ENCODE assay signal across 7 cellular contexts in genomic region chr14:104826197-104826857, GRCh38. TPM values are rescaled to one million over a fixed set of nuclear protein-coding genes. Genes with fewer than 3 reads are reported as not detected.
A peak's percentile ranks its signal among the peaks of the same experiment; 100 is the strongest.
DNase-seq lines count a peak whose midpoint lies in the region; ATAC-seq, FAIRE-seq and TF ChIP-seq lines count a peak whose summit lies in the region.

No MANE protein-coding gene starts in this region.

- no peak for TF ChIP-seq POLR2A in GM12892 (IDR thresholded peaks at IDR 0.05; ENCODE audit: low read depth, low read length)

- peak; percentile 93 for FAIRE-seq in GM12892 (lab: Jason Lieb, UNC)

- DNase-seq in GM12892 (ENCODE audit: insufficient read length) (peak; percentile 97), NCI-H226 (peak; percentile 66), kidney epithelial cell (ENCODE audit: low read depth) (no peak)
- DNase-seq in activated CD4-positive, CD25-positive, alpha-beta regulatory T cell treated with anti-CD3 and anti-CD28 coated beads, Interleukin-2, amount 50 U/mL, for 16 hours (ENCODE audit: low read depth, low spot score): peak; percentile 94
- peak; percentile 89 for DNase-seq in central memory CD4-positive, alpha-beta T cell
- peak; percentile 82 to 90 for DNase-seq in stimulated activated CD4-positive, alpha-beta T cell treated with anti-CD3 and anti-CD28 coated beads, Interleukin-15, amount 100 ng/mL, for 48 hours (ENCODE audit: low read depth in 2 of 2)

- H3K36me3 ChIP-seq in kidney epithelial cell (ENCODE audit: control insufficient read depth, insufficient read depth, low read length): no peaks in the 10 kb centered on the region

- TF ChIP-seq CTCF in kidney epithelial cell (IDR thresholded peaks at IDR 0.05; ENCODE audit: insufficient read depth, low read length, poor library complexity, severe bottlenecking): peak; percentile 27

- H3K4me3 ChIP-seq in kidney epithelial cell (ENCODE audit: low read depth, low read length): peak overlapping the region; percentile 48

- H3K27me3 ChIP-seq in kidney epithelial cell (ENCODE audit: control insufficient read depth, insufficient read depth, low read length): no peaks in the 10 kb centered on the region

- ATAC-seq in HG03039 (IDR thresholded peaks at IDR 0.05; ENCODE audit: unreplicated experiment): peak; percentile 62

RNA-seq across cellular contexts. Expression of gene ZBTB42, which starts 25.4 kb away (rescaled TPM):
- 0.13 TPM for polyA plus RNA-seq in GM12892 (2012; ENCODE audit: missing spikeins)
- 8.4 and 13.8 TPM in 2 replicates for total RNA-seq in kidney epithelial cell

RNA-seq across cellular contexts. Expression of gene AKT1, which starts 30.8 kb away (rescaled TPM):
- 40.7 TPM for polyA plus RNA-seq in GM12892 (2012; ENCODE audit: missing spikeins)
- 144 and 159 TPM in 2 replicates for total RNA-seq in kidney epithelial cell

RNA-seq across cellular contexts. Expression of gene CEP170B, which starts 38.7 kb away (rescaled TPM):
- polyA plus RNA-seq in GM12892 (2012; ENCODE audit: missing spikeins): not detected
- total RNA-seq in kidney epithelial cell: 51.9 and 60.9 TPM in 2 replicates
